Comparison of ENCODE assay signal across 22 cellular contexts in genomic region chr22:49949914-49950292, GRCh38. TPM values are rescaled to one million over a fixed set of nuclear protein-coding genes. Genes with fewer than 3 reads are reported as not detected.
DNase-seq lines count a peak whose midpoint lies in the region; ATAC-seq, FAIRE-seq and TF ChIP-seq lines count a peak whose summit lies in the region.
"Had no signal": no experiment of that assay in that cellular context is flagged by ENCODE, and none has a peak within 500 bp of the region (broad histone marks: within the 10 kb centered on the region; RNA-seq: fewer than 3 reads in every experiment).

No MANE protein-coding gene starts in this region.

- POLR2A ChIA-PET in HepG2 (lab: Yijun Ruan, JAX): interaction anchor here (0.9 to 18.6 kb wide), 3 partner anchors 14 to 32 kb away, joined by 3 to 722 read pairs (median 283); partner anchors contain the start of genes ALG12, CRELD2 and PIM3

- H3K4me2 ChIP-seq in HepG2 (ENCODE audit: low read depth, low read length): peak overlapping the region; percentile 92

- no peaks in the 10 kb centered on the region for H3K79me2 ChIP-seq in HepG2 (ENCODE audit: insufficient read depth, low read length)

- 0% methylated on average over 2 of the region's 11 CpGs for WGBS in HepG2 (ENCODE audit: low lambda C conversion rate)
- no CpG with 5 or more reads among the region's 11 CpGs for WGBS in right lobe of liver (ENCODE audit: insufficient coverage, low coverage, low lambda C conversion rate, missing lambda C conversion rate)
- WGBS in esophagus squamous epithelium, 2 donors: no CpG with 5 or more reads among the region's 11 CpGs
- WGBS in urinary bladder: 92% methylated on average over 11 of the region's 11 CpGs

- H3K9me3 Mint-ChIP-seq in progenitor cell of endocrine pancreas (ENCODE audit: low read depth): no peaks in the 10 kb centered on the region
- H3K9me3 Mint-ChIP-seq: activated naive CD4-positive, alpha-beta T cell treated with anti-CD3 and anti-CD28 coated beads, Interleukin-2, amount 50 U/mL, for 72 hours; activated T-helper 1 cell treated with anti-CD3 and anti-CD28 coated beads, Interleukin-12 subunit alpha, Interleukin-12 subunit beta, Interleukin-2, Interleukin-4 antibody, amounts not matched to agents 30 ng/mL and 10 ng/mL and 1 ng/mL, durations not matched to agents 14 hours and 24 hours and 36 hours; T-cell had no signal

- H3K4me1 ChIP-seq in HepG2 (ENCODE audit: insufficient read depth, low read length): peaks cover 95% of the 10 kb centered on the region
- H3K4me1 ChIP-seq in right lobe of liver: peaks cover 3 to 32% (median 11%) of the 10 kb centered on the region in 4 donors
- peaks cover 65 to 94% (median 70%) of the 10 kb centered on the region in 3 donors for H3K4me1 ChIP-seq in esophagus squamous epithelium
- no peaks in the 10 kb centered on the region for H3K4me1 ChIP-seq in urinary bladder (ENCODE audit: insufficient read depth)

- no peak overlapping the region for H3K4me3 Mint-ChIP-seq in progenitor cell of endocrine pancreas (ENCODE audit: low read depth)
- H3K4me3 Mint-ChIP-seq: activated T-helper 1 cell treated with anti-CD3 and anti-CD28 coated beads, Interleukin-12 subunit alpha, Interleukin-12 subunit beta, Interleukin-2, Interleukin-4 antibody, amounts not matched to agents 30 ng/mL and 10 ng/mL and 1 ng/mL, durations not matched to agents 14 hours and 24 hours and 36 hours; T-cell had no signal

- H3K36me3 ChIP-seq in HepG2 (replicated peaks in 1 of 2; ENCODE audit: control insufficient read depth in 1 of 2, insufficient read depth in 2 of 2, low read length in 2 of 2) (no peaks in the 10 kb centered on the region), right lobe of liver (no peaks in the 10 kb centered on the region), esophagus squamous epithelium (no peaks in the 10 kb centered on the region), urinary bladder (ENCODE audit: insufficient read depth) (no peaks in the 10 kb centered on the region)
- H3K36me3 ChIP-seq: BE2C, uterus had no signal

- H3K4me1 Mint-ChIP-seq in progenitor cell of endocrine pancreas (ENCODE audit: low read depth): peaks cover 4% of the 10 kb centered on the region

- H3K9me3 ChIP-seq in HepG2 (ENCODE audit: low read length) (no peaks in the 10 kb centered on the region), right lobe of liver (no peaks in the 10 kb centered on the region), esophagus squamous epithelium (no peaks in the 10 kb centered on the region)
- H3K9me3 ChIP-seq: BE2C, uterus had no signal

- intact Hi-C loops in HepG2 (cut with micrococcal nuclease; ENCODE audit: unreplicated experiment): no loop called here
- intact Hi-C loops in right lobe of liver (cut with DNase I): no loop called here
- intact Hi-C loops in esophagus squamous epithelium (cut with DNase I): no loop called here

- H3K27me3 Mint-ChIP-seq in progenitor cell of endocrine pancreas: no peaks in the 10 kb centered on the region
- H3K27me3 Mint-ChIP-seq: naive B cell, T-cell had no signal

- no TSS peak for BruUV-seq in HepG2 (replicated peaks; lab: Mats Ljungman, UMichigan)

- peak overlapping the region; percentile 51 to 74 (median 60) for H3K4me3 ChIP-seq in HepG2 (replicated peaks in 1 of 3; ENCODE audit: insufficient read depth in 1 of 3, low read depth in 2 of 3, low read length in 3 of 3)
- H3K4me3 ChIP-seq in right lobe of liver: no peak overlapping the region
- H3K4me3 ChIP-seq in esophagus squamous epithelium: no peak overlapping the region
- H3K4me3 ChIP-seq in urinary bladder (ENCODE audit: low read depth, low read length): no peak overlapping the region
- H3K4me3 ChIP-seq: uterus had no signal

- H3K27ac Mint-ChIP-seq in progenitor cell of endocrine pancreas: peak overlapping the region; percentile 61
- H3K27ac Mint-ChIP-seq: activated naive CD4-positive, alpha-beta T cell treated with anti-CD3 and anti-CD28 coated beads, Interleukin-2, amount 50 U/mL, for 72 hours; activated T-helper 1 cell treated with anti-CD3 and anti-CD28 coated beads, Interleukin-12 subunit alpha, Interleukin-12 subunit beta, Interleukin-2, Interleukin-4 antibody, amounts not matched to agents 30 ng/mL and 10 ng/mL and 1 ng/mL, durations not matched to agents 14 hours and 24 hours and 36 hours; naive B cell; T-cell had no signal

- TF ChIP-seq POLR2A in HepG2 (IDR thresholded peaks at IDR 0.05; ENCODE audit: insufficient read depth in 1 of 2, low read depth in 2 of 2, low read length in 2 of 2) (no peak), right lobe of liver (IDR thresholded peaks at IDR 0.05) (no peak), esophagus squamous epithelium (IDR thresholded peaks at IDR 0.05) (no peak)

- H4K20me1 ChIP-seq in HepG2 (ENCODE audit: insufficient read depth, low read length): no peaks in the 10 kb centered on the region

- TF ChIP-seq CTCF in HepG2 (CRISPR knock-in tag; IDR thresholded peaks at IDR 0.05) (no peak), right lobe of liver (IDR thresholded peaks at IDR 0.05) (no peak), esophagus squamous epithelium (IDR thresholded peaks at IDR 0.05) (no peak), progenitor cell of endocrine pancreas (IDR thresholded peaks at IDR 0.05; ENCODE audit: unreplicated experiment) (no peak)

- H2AFZ ChIP-seq in HepG2 (ENCODE audit: low read length): no peak overlapping the region

- H3K27ac ChIP-seq in HepG2 (ENCODE audit: extremely low read length, insufficient read depth, low read length): peak overlapping the region; percentile 77
- no peak overlapping the region for H3K27ac ChIP-seq in right lobe of liver
- H3K27ac ChIP-seq in esophagus squamous epithelium: peak overlapping the region; percentile 89 to 94 (median 92)
- H3K27ac ChIP-seq in urinary bladder (ENCODE audit: low read depth): peak overlapping the region; percentile 88
- H3K27ac ChIP-seq: uterus had no signal

- H3K36me3 Mint-ChIP-seq in progenitor cell of endocrine pancreas (ENCODE audit: insufficient read depth): no peaks in the 10 kb centered on the region
- H3K36me3 Mint-ChIP-seq: activated naive CD4-positive, alpha-beta T cell treated with anti-CD3 and anti-CD28 coated beads, Interleukin-2, amount 50 U/mL, for 72 hours; naive B cell; T-cell had no signal

- CTCF ChIA-PET in HepG2 (lab: Yijun Ruan, JAX; ENCODE audit: low intra/inter-chr PET ratio, low total read pairs): no interaction called here

- H3K27me3 ChIP-seq in HepG2 (ENCODE audit: control insufficient read depth in 1 of 2, insufficient read depth in 2 of 2, low read length in 2 of 2) (no peaks in the 10 kb centered on the region), right lobe of liver (no peaks in the 10 kb centered on the region), esophagus squamous epithelium (no peaks in the 10 kb centered on the region)
- H3K27me3 ChIP-seq: BE2C, uterus had no signal

- DNase-seq in HepG2 (ENCODE audit: low spot score) (no peak), right lobe of liver (no peak), esophagus squamous epithelium (lab: John Stamatoyannopoulos, UW) (no peak), progenitor cell of endocrine pancreas (ENCODE audit: low spot score, unreplicated experiment) (no peak), GM19240 (ENCODE audit: insufficient read length, low spot score) (no peak), HTR-8/SVneo (ENCODE audit: insufficient read length, low spot score) (no peak)
- DNase-seq: BE2C; HCEC 1CT; head of caudate nucleus; naive B cell; NCI-H524 treated with DMSO at 0.1 percent for 48 hours; stimulated activated CD4-positive, alpha-beta T cell treated with anti-CD3 and anti-CD28 coated beads, Interleukin-2, amount 100 ng/mL, for 24 hours; stimulated activated naive CD4-positive, alpha-beta T cell treated with Interleukin-2 at 50 U/mL for 16 hours; T-cell; uterus had no signal

- peak; percentile 1 for ATAC-seq in HepG2
- ATAC-seq in right lobe of liver: no peak
- no peak for ATAC-seq in GM21367 (IDR thresholded peaks at IDR 0.05; ENCODE audit: unreplicated experiment)
- ATAC-seq: activated naive CD4-positive, alpha-beta T cell treated with anti-CD3 and anti-CD28 coated beads, Interleukin-2, amount 50 U/mL, for 72 hours; T-cell had no signal

- peak overlapping the region; percentile 81 for H3K9ac ChIP-seq in HepG2 (ENCODE audit: insufficient read depth, low read depth, low read length)

- TF ChIP-seq EP300 in HepG2 (IDR thresholded peaks at IDR 0.05; ENCODE audit: low read depth in 2 of 2, low read length in 2 of 2) (no peak), HepG2 (CRISPR knock-in tag; IDR thresholded peaks at IDR 0.05; ENCODE audit: borderline replicate concordance) (no peak)

- in situ Hi-C loops in HepG2 (cut with HindIII; ENCODE audit: extremely low pct_ligation_motif_present, low pct_unique_long_range_greater_than_20kb): no loop called here

- TF ChIP-seq RAD21 in HepG2 (CRISPR knock-in tag; IDR thresholded peaks at IDR 0.05): 0 out of 2 replicates have a peak, but pooled peaks have one; percentile 15

- FAIRE-seq in HepG2 (lab: Jason Lieb, UNC) (no peak), HTR-8/SVneo (lab: Jason Lieb, UNC) (no peak)
- FAIRE-seq: D721Med, endometrium, TTC549 had no signal

RNA-seq across cellular contexts. Expression of gene PIM3, which starts 10.7 kb away (rescaled TPM):
- total RNA-seq in HepG2 (2016; rRNA removed; fragmentation: Illumina TruSeq; extraction: Trizol) (18.2 and 31.2 TPM in 2 replicates), right lobe of liver (10 to 100 TPM; 26.7 to 64.4 (median 32.8) TPM), esophagus squamous epithelium (10 to 100 TPM; 43.8 to 75.7 (median 52.1) TPM), progenitor cell of endocrine pancreas (17.4 and 19.0 TPM in 2 replicates), urinary bladder (17.1 TPM)
- total RNA-seq in HepG2 (2016; cell fraction: cytosol; rRNA removed; fragmentation: Illumina TruSeq; extraction: Trizol; ENCODE audit: low read depth): 12.4 and 12.6 TPM in 2 replicates
- 17.3 and 32.7 TPM in 2 replicates for total RNA-seq in HepG2 (2016; cell fraction: insoluble cytoplasmic fraction; rRNA removed; fragmentation: Illumina TruSeq; extraction: Trizol)
- 27.1 and 31.2 TPM in 2 replicates for total RNA-seq in HepG2 (2016; cell fraction: membrane; rRNA removed; fragmentation: Illumina TruSeq; extraction: Trizol)
- 24.6 and 30.5 TPM in 2 replicates for total RNA-seq in HepG2 (2016; cell fraction: nucleus; rRNA removed; fragmentation: Illumina TruSeq; extraction: Trizol)
- polyA plus RNA-seq in HepG2 (2011; rRNA removed) (21.6 and 24.1 TPM in 2 replicates), urinary bladder (74.5 TPM)
- 21.4 and 47.8 TPM in 2 replicates for polyA plus RNA-seq in HepG2 (2011; cell fraction: cytosol; rRNA removed)
- polyA plus RNA-seq in HepG2 (2011; cell fraction: nucleus; rRNA removed): 121 and 136 TPM in 2 replicates
- 22.6 and 36.4 TPM in 2 replicates for polyA plus RNA-seq in HepG2 (2012)
- polyA plus RNA-seq in HepG2 (2016; cell fraction: cytosol; fragmentation: Illumina TruSeq; extraction: Trizol; ENCODE audit: low read depth): 7.3 and 9.3 TPM in 2 replicates
- 21.4 and 25.4 TPM in 2 replicates for polyA plus RNA-seq in HepG2 (2016; cell fraction: insoluble cytoplasmic fraction; fragmentation: Illumina TruSeq; extraction: Trizol; ENCODE audit: low read depth)
- 17.2 and 17.8 TPM in 2 replicates for polyA plus RNA-seq in HepG2 (2016; cell fraction: membrane; fragmentation: Illumina TruSeq; extraction: Trizol; ENCODE audit: low read depth)
- polyA plus RNA-seq in HepG2 (2016; cell fraction: nucleus; fragmentation: Illumina TruSeq; extraction: Trizol; ENCODE audit: insufficient read depth, low read depth): 62.7 and 63.0 TPM in 2 replicates
- 8.8 and 50.3 TPM in 2 replicates for polyA minus RNA-seq in HepG2 (2011; rRNA and poly(A)+ RNA removed; ENCODE audit: low replicate concordance)
- polyA minus RNA-seq in HepG2 (2011; cell fraction: cytosol; rRNA and poly(A)+ RNA removed): 23.0 and 37.5 TPM in 2 replicates
- 17.0 and 22.8 TPM in 2 replicates for polyA minus RNA-seq in HepG2 (2011; cell fraction: nucleus; rRNA and poly(A)+ RNA removed)

RNA-seq across cellular contexts. Expression of gene CRELD2, which starts 31.5 kb away (rescaled TPM):
- 19.6 and 44.7 TPM in 2 replicates for total RNA-seq in HepG2 (2016; rRNA removed; fragmentation: Illumina TruSeq; extraction: Trizol)
- total RNA-seq in HepG2 (2016; cell fraction: cytosol; rRNA removed; fragmentation: Illumina TruSeq; extraction: Trizol; ENCODE audit: low read depth): 22.4 and 24.2 TPM in 2 replicates
- total RNA-seq in HepG2 (2016; cell fraction: insoluble cytoplasmic fraction; rRNA removed; fragmentation: Illumina TruSeq; extraction: Trizol): 18.8 and 46.8 TPM in 2 replicates
- total RNA-seq in HepG2 (2016; cell fraction: membrane; rRNA removed; fragmentation: Illumina TruSeq; extraction: Trizol): 27.6 and 29.9 TPM in 2 replicates
- total RNA-seq in HepG2 (2016; cell fraction: nucleus; rRNA removed; fragmentation: Illumina TruSeq; extraction: Trizol): 35.5 and 40.6 TPM in 2 replicates
- polyA plus RNA-seq in HepG2 (2011; rRNA removed): 17.2 and 20.2 TPM in 2 replicates
- 16.7 and 25.6 TPM in 2 replicates for polyA plus RNA-seq in HepG2 (2011; cell fraction: cytosol; rRNA removed)
- 44.2 and 48.8 TPM in 2 replicates for polyA plus RNA-seq in HepG2 (2011; cell fraction: nucleus; rRNA removed)
- 9.4 and 10.2 TPM in 2 replicates for polyA plus RNA-seq in HepG2 (2012)
- 25.8 and 29.9 TPM in 2 replicates for polyA plus RNA-seq in HepG2 (2016; cell fraction: cytosol; fragmentation: Illumina TruSeq; extraction: Trizol; ENCODE audit: low read depth)
- 22.7 and 25.1 TPM in 2 replicates for polyA plus RNA-seq in HepG2 (2016; cell fraction: insoluble cytoplasmic fraction; fragmentation: Illumina TruSeq; extraction: Trizol; ENCODE audit: low read depth)
- 26.9 and 27.0 TPM in 2 replicates for polyA plus RNA-seq in HepG2 (2016; cell fraction: membrane; fragmentation: Illumina TruSeq; extraction: Trizol; ENCODE audit: low read depth)
- 89.1 and 100 TPM in 2 replicates for polyA plus RNA-seq in HepG2 (2016; cell fraction: nucleus; fragmentation: Illumina TruSeq; extraction: Trizol; ENCODE audit: insufficient read depth, low read depth)
- 6.9 and 14.7 TPM in 2 replicates for polyA minus RNA-seq in HepG2 (2011; rRNA and poly(A)+ RNA removed; ENCODE audit: low replicate concordance)
- 4.4 and 5.2 TPM in 2 replicates for polyA minus RNA-seq in HepG2 (2011; cell fraction: cytosol; rRNA and poly(A)+ RNA removed)
- 4.5 and 4.7 TPM in 2 replicates for polyA minus RNA-seq in HepG2 (2011; cell fraction: nucleus; rRNA and poly(A)+ RNA removed)
- 10 to 100 TPM; 26.0 to 56.4 (median 47.8) TPM for total RNA-seq in right lobe of liver
- 10 to 100 TPM; 22.7 to 45.7 (median 35.5) TPM for total RNA-seq in esophagus squamous epithelium
- 42.2 and 42.4 TPM in 2 replicates for total RNA-seq in progenitor cell of endocrine pancreas
- total RNA-seq in urinary bladder: 19.3 TPM
- 37.3 TPM for polyA plus RNA-seq in urinary bladder

RNA-seq across cellular contexts. Expression of gene ALG12, which starts 31.7 kb away (rescaled TPM):
- total RNA-seq in HepG2 (2016; rRNA removed; fragmentation: Illumina TruSeq; extraction: Trizol) (6.6 and 15.8 TPM in 2 replicates), right lobe of liver (10 to 100 TPM; 15.1 to 19.0 (median 16.6) TPM), esophagus squamous epithelium (10 to 100 TPM; 12.8 to 16.6 (median 13.0) TPM), progenitor cell of endocrine pancreas (22.0 and 25.7 TPM in 2 replicates), urinary bladder (20.4 TPM)
- 1.5 and 3.0 TPM in 2 replicates for total RNA-seq in HepG2 (2016; cell fraction: cytosol; rRNA removed; fragmentation: Illumina TruSeq; extraction: Trizol; ENCODE audit: low read depth)
- 6.8 and 15.6 TPM in 2 replicates for total RNA-seq in HepG2 (2016; cell fraction: insoluble cytoplasmic fraction; rRNA removed; fragmentation: Illumina TruSeq; extraction: Trizol)
- total RNA-seq in HepG2 (2016; cell fraction: membrane; rRNA removed; fragmentation: Illumina TruSeq; extraction: Trizol): 6.4 and 10.5 TPM in 2 replicates
- total RNA-seq in HepG2 (2016; cell fraction: nucleus; rRNA removed; fragmentation: Illumina TruSeq; extraction: Trizol): 10.6 and 14.2 TPM in 2 replicates
- polyA plus RNA-seq in HepG2 (2011; rRNA removed) (7.8 and 9.5 TPM in 2 replicates), urinary bladder (18.5 TPM)
- 5.9 and 6.1 TPM in 2 replicates for polyA plus RNA-seq in HepG2 (2011; cell fraction: cytosol; rRNA removed)
- 25.1 and 26.7 TPM in 2 replicates for polyA plus RNA-seq in HepG2 (2011; cell fraction: nucleus; rRNA removed)
- polyA plus RNA-seq in HepG2 (2012): 9.4 and 10.0 TPM in 2 replicates
- polyA plus RNA-seq in HepG2 (2016; cell fraction: cytosol; fragmentation: Illumina TruSeq; extraction: Trizol; ENCODE audit: low read depth): 2.9 and 3.3 TPM in 2 replicates
- polyA plus RNA-seq in HepG2 (2016; cell fraction: insoluble cytoplasmic fraction; fragmentation: Illumina TruSeq; extraction: Trizol; ENCODE audit: low read depth): 6.1 and 6.8 TPM in 2 replicates
- 5.6 and 6.9 TPM in 2 replicates for polyA plus RNA-seq in HepG2 (2016; cell fraction: membrane; fragmentation: Illumina TruSeq; extraction: Trizol; ENCODE audit: low read depth)
- polyA plus RNA-seq in HepG2 (2016; cell fraction: nucleus; fragmentation: Illumina TruSeq; extraction: Trizol; ENCODE audit: insufficient read depth, low read depth): 26.3 and 30.4 TPM in 2 replicates
- polyA minus RNA-seq in HepG2 (2011; rRNA and poly(A)+ RNA removed; ENCODE audit: low replicate concordance): 5.8 and 12.8 TPM in 2 replicates
- polyA minus RNA-seq in HepG2 (2011; cell fraction: cytosol; rRNA and poly(A)+ RNA removed): 5.7 and 7.1 TPM in 2 replicates
- 3.4 and 4.5 TPM in 2 replicates for polyA minus RNA-seq in HepG2 (2011; cell fraction: nucleus; rRNA and poly(A)+ RNA removed)

Comparison
In these comparisons a context has a peak if more than half of its experiments do, and no peak if none do; other contexts are left out.
1. H3K27ac ChIP-seq: peak in HepG2 (single experiment), esophagus squamous epithelium (4 of 4) and urinary bladder (single experiment); none in right lobe of liver (0 of 3).
2. H3K4me3 ChIP-seq: peak in HepG2 (3 of 3); none in right lobe of liver (0 of 3), esophagus squamous epithelium (0 of 4) and urinary bladder (single experiment).